Comparison of ENCODE assay signal across 8 cellular contexts in the genomic region with DNA sequence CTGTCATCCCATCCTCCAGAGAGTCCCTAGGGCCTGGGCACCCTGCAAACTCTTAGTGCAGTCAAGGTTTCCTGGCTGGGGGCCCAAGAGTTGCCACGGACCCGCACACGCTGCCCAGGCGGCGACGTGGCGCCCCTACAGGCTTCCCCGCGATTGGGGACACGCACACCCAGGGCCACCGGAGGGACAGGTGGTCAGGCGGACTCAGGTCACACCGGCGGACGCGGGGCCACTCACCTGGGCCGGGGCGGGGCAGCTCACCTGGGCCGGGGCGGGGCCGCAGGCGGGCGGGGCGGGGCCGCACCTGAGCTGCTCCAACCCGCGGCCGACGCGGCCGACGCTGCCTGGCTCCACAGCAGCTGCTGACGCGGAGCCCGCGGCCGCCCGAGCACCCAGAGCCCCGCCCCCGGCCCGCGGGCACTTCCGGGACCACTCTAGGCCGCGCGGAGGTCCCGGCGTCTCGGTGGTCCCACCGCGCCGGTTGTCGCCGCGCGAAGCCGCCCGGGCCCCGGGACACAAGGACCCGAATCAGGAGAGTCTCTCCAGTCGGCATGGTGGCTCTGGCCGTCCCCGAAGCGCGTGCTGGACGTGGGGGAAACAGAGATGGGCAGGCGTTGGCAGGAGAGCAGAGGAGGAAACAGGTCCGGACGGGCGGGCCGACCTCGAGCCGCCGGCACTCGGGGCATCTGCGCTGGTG. TPM values are rescaled to one million over a fixed set of nuclear protein-coding genes. Genes with fewer than 3 reads are reported as not detected.
DNase-seq lines count a peak whose midpoint lies in the region; ATAC-seq and TF ChIP-seq lines count a peak whose summit lies in the region.

Gene ZNF70, minus strand, starts transcription at position 369 of the 697 bp plus-strand sequence. CDS start 5,972 bp downstream, outside the sequence.

- peaks cover 3% of the 10 kb centered on the region for H3K36me3 Mint-ChIP-seq in activated CD4-positive, alpha-beta memory T cell treated with anti-CD3 and anti-CD28 coated beads for 36 hours

- H3K4me1 Mint-ChIP-seq in activated CD4-positive, alpha-beta memory T cell treated with anti-CD3 and anti-CD28 coated beads for 36 hours (ENCODE audit: low read depth), result peaks cover 12% of the 10 kb centered on the region

- H3K9me3 Mint-ChIP-seq in activated CD4-positive, alpha-beta memory T cell treated with anti-CD3 and anti-CD28 coated beads for 36 hours, result no peaks in the 10 kb centered on the region

- TF ChIP-seq CTCF in AG04450 (IDR thresholded peaks at IDR 0.05; ENCODE audit: low read depth, low read length), result peak; percentile 26; the same call in 1 of the 2 replicates
- no peak for TF ChIP-seq CTCF in lung (IDR thresholded peaks at IDR 0.05; ENCODE audit: control extremely low read depth, extremely low read depth)

- H3K27me3 ChIP-seq in AG04450 (ENCODE audit: control insufficient read depth, insufficient read depth, low read length) (no peaks in the 10 kb centered on the region), lung (ENCODE audit: control insufficient read depth, insufficient read depth) (no peaks in the 10 kb centered on the region)

- H3K27me3 Mint-ChIP-seq in activated CD4-positive, alpha-beta memory T cell treated with anti-CD3 and anti-CD28 coated beads for 36 hours, result no peaks in the 10 kb centered on the region

- peaks cover 0 to 2% of the 10 kb centered on the region in 2 donors for H3K4me1 ChIP-seq in lung (ENCODE audit: control insufficient read depth in 2 of 2, insufficient read depth in 2 of 2, low read length in 2 of 2)

- peak within 1 kb of the TSS; percentile 77 for H3K27ac ChIP-seq in AG04450 (ENCODE audit: low read depth, low read length)
- peak within 1 kb of the TSS; percentile 94 to 98 for H3K27ac ChIP-seq in lung (ENCODE audit: low read depth in 1 of 2, low read length in 1 of 2)

- 0% methylated on average over 70 to 76 of the region's 76 CpGs for WGBS in lung, 2 donors

- CTCF ChIA-PET in AG04450 (lab: Charles Lee), result interaction anchor here (1.5 kb wide), 1 partner anchor 18 kb away, joined by 7 read pairs; no protein-coding TSS in a partner anchor
- CTCF ChIA-PET in activated CD4-positive, alpha-beta memory T cell treated with anti-CD3 and anti-CD28 coated beads for 36 hours (lab: Charles Lee), result interaction anchor here (0.6 to 1.4 kb wide), 3 partner anchors 99 to 123 kb away, joined by 3 read pairs; no protein-coding TSS in a partner anchor

- H3K4me3 ChIP-seq in AG04450 (ENCODE audit: low read depth, low read length) (peak within 1 kb of the TSS; percentile 92), lung (peak within 1 kb of the TSS; percentile 84)

- peak within 1 kb of the TSS; percentile 8 for H3K27ac Mint-ChIP-seq in activated CD4-positive, alpha-beta memory T cell treated with anti-CD3 and anti-CD28 coated beads for 36 hours

- DNase-seq in AG04450 (ENCODE audit: low read depth, low spot score) (peak; percentile 30), NCI-H748 treated with DMSO at 0.1 percent for 48 hours (lab: John Stamatoyannopoulos, UW) (peak; percentile 54), ecto neural progenitor cell (ENCODE audit: low spot score) (peak; percentile 92), lung (ENCODE audit: low spot score) (peak; percentile 85)
- DNase-seq in activated CD4-positive, alpha-beta memory T cell treated with anti-CD3 and anti-CD28 coated beads for 36 hours, result peak; percentile 85
- peak; percentile 68 to 72 (median 71) for DNase-seq in stimulated activated CD4-positive, alpha-beta T cell treated with anti-CD3 and anti-CD28 coated beads, TNF-alpha, amount 100 ng/mL, for 4 hours (ENCODE audit: low read depth in 3 of 3)

- POLR2A ChIA-PET in AG04450 (lab: Yijun Ruan, JAX), result interaction anchor here (0.6 to 1.2 kb wide), 3 partner anchors 12 to 34 kb away, joined by 3 to 4 read pairs (median 3); partner anchors contain the start of gene C22orf15
- POLR2A ChIA-PET in activated CD4-positive, alpha-beta memory T cell treated with anti-CD3 and anti-CD28 coated beads for 36 hours (lab: Charles Lee), result interaction anchor here (0.6 kb wide), 3 partner anchors 8 to 36 kb away, joined by 3 to 4 read pairs (median 3); partner anchors contain the start of gene SMARCB1

- ATAC-seq in GM18868 (IDR thresholded peaks at IDR 0.05; ENCODE audit: unreplicated experiment) (peak; percentile 76), HG03196 (IDR thresholded peaks at IDR 0.05; ENCODE audit: unreplicated experiment) (peak; percentile 65), lung (ENCODE audit: insufficient read depth, low FRiP score) (peak; percentile 96)

- H3K9me3 ChIP-seq in AG04450 (ENCODE audit: control insufficient read depth, insufficient read depth, low read length) (no peaks in the 10 kb centered on the region; the same call in 1 of the 2 replicates), lung (ENCODE audit: control insufficient read depth in 2 of 2, insufficient read depth in 1 of 2, low read length in 1 of 2) (no peaks in the 10 kb centered on the region)

- no peaks in the 10 kb centered on the region for H3K36me3 ChIP-seq in lung (ENCODE audit: control insufficient read depth in 2 of 2, insufficient read depth in 2 of 2, low read length in 2 of 2)

- peak within 1 kb of the TSS; percentile 72 for H3K4me3 Mint-ChIP-seq in activated CD4-positive, alpha-beta memory T cell treated with anti-CD3 and anti-CD28 coated beads for 36 hours

- intact Hi-C loops in activated CD4-positive, alpha-beta memory T cell treated with anti-CD3 and anti-CD28 coated beads for 36 hours (cut with micrococcal nuclease), result loop anchor here (1.0 kb wide), 1 partner anchor 36 kb away; no protein-coding TSS in a partner anchor

RNA-seq across cellular contexts. Expression of gene ZNF70, which starts in this region (rescaled TPM):
- polyA plus RNA-seq in AG04450 (2011; rRNA removed) (1.6 and 2.8 TPM in 2 replicates), lung (1 to 10 TPM in 1 of 2 donors, under 1 TPM in 1; 0.98 to 1.5 TPM)
- 8.8 and 10.1 TPM in 2 replicates for polyA minus RNA-seq in AG04450 (2011; rRNA and poly(A)+ RNA removed)
- 1 to 10 TPM; 1.2 to 1.3 TPM for total RNA-seq in activated CD4-positive, alpha-beta memory T cell treated with anti-CD3 and anti-CD28 coated beads for 36 hours
- 1 to 10 TPM; 5.8 to 6.9 TPM for total RNA-seq in lung

Comparison
In these comparisons a context has a peak if more than half of its experiments do, and no peak if none do; other contexts are left out.
1. Peak in every context shown above with its lines: DNase-seq, ATAC-seq, H3K4me3 ChIP-seq and H3K27ac ChIP-seq.
2. DNase-seq: peak in every context shown above with its lines; median percentile 92 in ecto neural progenitor cell; 85 in activated CD4-positive, alpha-beta memory T cell treated with anti-CD3 and anti-CD28 coated beads for 36 hours; 85 in lung; 71 in stimulated activated CD4-positive, alpha-beta T cell treated with anti-CD3 and anti-CD28 coated beads, TNF-alpha, amount 100 ng/mL, for 4 hours; 54 in NCI-H748 treated with DMSO at 0.1 percent for 48 hours; 30 in AG04450.